Comparison of ENCODE assay signal across 8 cellular contexts in genomic region chr21:32770514-32771133, GRCh38.
DNase-seq lines count a peak whose midpoint lies in the region; ATAC-seq and TF ChIP-seq lines count a peak whose summit lies in the region.

No MANE protein-coding gene starts in this region.

- H3K27ac ChIP-seq in HUES48 (ENCODE audit: low read depth, low read length) = peak overlapping the region; percentile 96

- H3K36me3 ChIP-seq in HUES48 (ENCODE audit: control insufficient read depth, insufficient read depth, low read length) = peaks cover 39% of the 10 kb centered on the region

- no peak for TF ChIP-seq CTCF in retinal pigment epithelial cell (conservative IDR thresholded peaks at IDR 0.05; ENCODE audit: low read depth, low read length)

- DNase-seq in NCI-H748 treated with DMSO at 0.1 percent for 48 hours (lab: John Stamatoyannopoulos, UW) (peak; percentile 4), NCI-H748 (lab: John Stamatoyannopoulos, UW; ENCODE audit: unreplicated experiment) (no peak), hepatic stellate cell (ENCODE audit: low spot score) (peak; percentile 17), retinal pigment epithelial cell (ENCODE audit: low read depth) (no peak)
- peak; percentile 2 for DNase-seq in activated T-helper 9 cell treated with anti-CD3 and anti-CD28 coated beads, Interleukin-2, amount 50 U/mL, for 16 hours (ENCODE audit: low read depth)
- no peak for DNase-seq in stimulated activated CD4-positive, alpha-beta T cell treated with anti-CD3 and anti-CD28 coated beads, Interleukin-12 subunit alpha, Interleukin-12 subunit beta, amount 100 ng/mL, for 4 hours

- peak overlapping the region; percentile 86 for H3K4me3 ChIP-seq in HUES48 (ENCODE audit: low read depth, low read length)
- peak overlapping the region; percentile 94 for H3K4me3 ChIP-seq in retinal pigment epithelial cell (ENCODE audit: low read length)

- no peak for ATAC-seq in GM21786 (IDR thresholded peaks at IDR 0.05; ENCODE audit: unreplicated experiment)

- no peaks in the 10 kb centered on the region for H3K9me3 ChIP-seq in HUES48 (ENCODE audit: control insufficient read depth, insufficient read depth, low read length)

- H3K4me1 ChIP-seq in HUES48 (ENCODE audit: control insufficient read depth, insufficient read depth, low read length) = peaks cover 20% of the 10 kb centered on the region

- peak overlapping the region; percentile 90 for H3K9ac ChIP-seq in HUES48 (ENCODE audit: low read depth, low read length)

- H3K27me3 ChIP-seq in HUES48 (ENCODE audit: control insufficient read depth, insufficient read depth, low read length) = no peaks in the 10 kb centered on the region

Comparison
In these comparisons a context has a peak if more than half of its experiments do, and no peak if none do; other contexts are left out.
1. DNase-seq: peak in NCI-H748 treated with DMSO at 0.1 percent for 48 hours (single experiment), activated T-helper 9 cell treated with anti-CD3 and anti-CD28 coated beads, Interleukin-2, amount 50 U/mL, for 16 hours (single experiment) and hepatic stellate cell (single experiment); none in NCI-H748 (single experiment), retinal pigment epithelial cell (single experiment) and stimulated activated CD4-positive, alpha-beta T cell treated with anti-CD3 and anti-CD28 coated beads, Interleukin-12 subunit alpha, Interleukin-12 subunit beta, amount 100 ng/mL, for 4 hours (single experiment).